8 cellular contexts compared by ENCODE assay signal in the genomic region with DNA sequence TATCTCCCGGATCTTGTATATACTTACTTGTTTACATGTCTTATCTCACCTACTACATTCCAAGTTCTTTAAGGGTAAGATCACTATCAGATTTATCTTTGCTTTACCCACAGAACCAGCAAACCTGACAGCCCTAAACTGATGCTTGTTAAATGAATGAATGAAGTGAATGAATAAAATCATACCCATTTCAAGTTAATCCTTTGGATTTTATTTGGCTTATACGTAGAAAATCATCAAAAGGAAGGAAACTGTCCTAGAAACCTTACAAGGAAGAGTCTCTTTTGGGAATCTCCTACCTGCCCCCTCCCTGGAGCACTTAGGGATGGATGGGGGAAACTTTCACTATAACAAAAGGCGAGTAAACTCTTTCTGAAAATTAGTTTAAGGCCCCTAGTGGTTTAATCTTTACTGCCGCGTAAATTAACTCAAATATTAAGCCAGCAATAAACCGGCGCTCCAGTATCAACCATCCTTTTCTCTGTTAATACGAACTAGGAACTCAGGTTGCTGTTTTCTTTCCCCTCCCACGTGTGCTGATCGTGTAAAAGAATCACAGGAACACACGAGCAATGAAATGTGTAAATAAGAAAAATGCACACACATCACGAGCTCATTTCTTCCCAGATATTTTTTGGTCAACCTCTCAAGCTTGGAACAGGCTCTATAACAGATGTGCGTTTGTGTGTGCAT. TPM values are rescaled to one million over a fixed set of nuclear protein-coding genes. Genes with fewer than 3 reads are reported as not detected.
DNase-seq lines count a peak whose midpoint lies in the region; ATAC-seq, FAIRE-seq and TF ChIP-seq lines count a peak whose summit lies in the region.

No MANE protein-coding gene starts in this region.

- no peaks in the 10 kb centered on the region for H3K27me3 ChIP-seq in HAP-1 (ENCODE audit: low read depth)
- H3K27me3 ChIP-seq in left lung = no peaks in the 10 kb centered on the region
- no peaks in the 10 kb centered on the region for H3K27me3 ChIP-seq in upper lobe of left lung

- no peak for TF ChIP-seq EP300 in upper lobe of left lung (IDR thresholded peaks at IDR 0.05)

- intact Hi-C loops in left lung (cut with DNase I) = no loop called here

- TF ChIP-seq CTCF in 22Rv1 (IDR thresholded peaks at IDR 0.05) (peak; percentile 20; the same call in 1 of the 2 replicates), left lung (IDR thresholded peaks at IDR 0.05) (no peak), upper lobe of left lung (IDR thresholded peaks at IDR 0.05) (peak in 2 of 6 experiments; percentile 11 to 33)

- no peak for ATAC-seq in left lung
- no peak for ATAC-seq in upper lobe of left lung (ENCODE audit: low FRiP score in 2 of 2)
- no peak for ATAC-seq in HG03025 (IDR thresholded peaks at IDR 0.05; ENCODE audit: low FRiP score, unreplicated experiment)

- in situ Hi-C loops in HAP-1 (cut with MboI; ENCODE audit: low sequenced_read_pairs) = no loop called here

- H3K27ac ChIP-seq in 22Rv1 (peak overlapping the region; percentile 76), left lung (peak overlapping the region; percentile 96 to 98), upper lobe of left lung (peak overlapping the region; percentile 95 to 96 (median 96))

- WGBS in upper lobe of left lung, 2 donors = 7 to 10% methylated on average over 13 of the region's 13 CpGs

- TF ChIP-seq POLR2A in upper lobe of left lung (IDR thresholded peaks at IDR 0.05) = no peak
- no peak for TF ChIP-seq POLR2A in H54 (IDR thresholded peaks at IDR 0.05; ENCODE audit: low read depth, low read length)

- FAIRE-seq in H54 (lab: Jason Lieb, UNC) = no peak

- H3K4me3 ChIP-seq in HAP-1 = peak overlapping the region; percentile 71
- peak overlapping the region; percentile 62 to 93 for H3K4me3 ChIP-seq in left lung
- H3K4me3 ChIP-seq in upper lobe of left lung = peak overlapping the region; percentile 76 to 95 (median 82)

- DNase-seq in HAP-1 (ENCODE audit: low spot score in 2 of 2) = peak in 1 of 2 experiments; percentile 24
- peak; percentile 31 for DNase-seq in amniotic epithelial cell (ENCODE audit: low read depth)
- DNase-seq in left lung = no peak
- no peak for DNase-seq in upper lobe of left lung
- no peak for DNase-seq in GDM1 (lab: John Stamatoyannopoulos, UW)
- DNase-seq in H54 (ENCODE audit: insufficient read length, low spot score) = no peak

- H3K4me1 ChIP-seq in HAP-1 (peaks cover 6% of the 10 kb centered on the region; the same call in 1 of the 2 replicates), left lung (peaks cover 0 to 29% of the 10 kb centered on the region in 2 donors), upper lobe of left lung (peaks cover 3 to 29% (median 16%) of the 10 kb centered on the region in 4 donors)

- H3K36me3 ChIP-seq in HAP-1 (replicated peaks) (no peaks in the 10 kb centered on the region), left lung (no peaks in the 10 kb centered on the region), upper lobe of left lung (no peaks in the 10 kb centered on the region)

- H3K9me3 ChIP-seq in HAP-1 (no peaks in the 10 kb centered on the region), left lung (no peaks in the 10 kb centered on the region), upper lobe of left lung (no peaks in the 10 kb centered on the region)

RNA-seq across cellular contexts. Expression of gene UTRN, which starts 1.2 kb away (rescaled TPM):
- 100 to 1,000 TPM; 238 to 253 TPM for total RNA-seq in left lung
- 100 to 1,000 TPM; 209 to 637 (median 340) TPM for total RNA-seq in upper lobe of left lung
